ENCODE assay signal across 8 cellular contexts in the genomic region with DNA sequence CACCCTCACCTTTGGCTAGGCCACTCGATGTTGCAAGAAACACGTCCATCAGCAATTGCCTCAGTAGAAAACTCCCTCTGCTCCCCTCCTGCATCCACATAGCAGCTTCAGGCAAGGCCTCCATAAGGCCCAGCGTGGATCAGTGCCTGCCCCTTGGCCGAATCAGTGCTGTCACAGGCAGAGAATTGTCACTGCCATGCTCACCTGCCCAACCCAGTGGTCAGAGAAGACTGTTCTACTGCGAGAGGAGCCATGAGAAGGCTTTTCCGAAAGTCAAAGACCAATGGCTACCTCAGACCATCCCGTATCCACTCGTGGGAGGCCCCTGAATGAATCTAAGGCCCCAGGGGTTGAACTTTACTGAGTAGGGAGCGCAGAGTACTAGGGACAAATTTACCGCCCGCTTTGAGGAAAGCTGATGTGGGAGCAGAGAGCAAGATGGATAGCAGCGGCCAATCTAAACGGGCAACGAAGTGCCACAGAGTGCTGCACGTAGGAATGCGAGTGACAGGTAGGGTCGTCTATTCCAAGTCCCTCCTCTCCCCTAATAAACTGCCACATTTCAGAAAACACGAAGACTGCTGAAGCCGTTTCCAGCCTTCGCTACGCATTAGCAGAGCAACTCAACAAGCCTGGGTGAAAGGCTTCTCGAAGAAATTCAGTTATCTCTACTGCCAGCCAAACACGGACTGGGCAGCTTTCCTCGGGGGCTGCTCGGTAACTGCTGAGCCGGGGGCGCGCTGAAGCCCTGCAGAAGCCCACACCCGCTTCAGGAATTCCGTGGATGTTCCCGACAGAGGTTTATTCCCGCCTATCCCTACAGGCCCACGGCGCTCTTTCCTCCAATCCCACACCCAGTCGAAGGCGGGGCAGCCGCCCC. TPM values are rescaled to one million over a fixed set of nuclear protein-coding genes. Genes with fewer than 3 reads are reported as not detected.
DNase-seq lines count a peak whose midpoint lies in the region; ATAC-seq, FAIRE-seq and TF ChIP-seq lines count a peak whose summit lies in the region.

No MANE protein-coding gene starts in this region.

- no peak for ATAC-seq in activated naive CD4-positive, alpha-beta T cell treated with anti-CD3 and anti-CD28 coated beads, Interleukin-2, amount 50 U/mL, for 72 hours

- H3K9me3 Mint-ChIP-seq in activated naive CD4-positive, alpha-beta T cell treated with anti-CD3 and anti-CD28 coated beads, Interleukin-2, amount 50 U/mL, for 72 hours: peaks cover 0 to 5% of the 10 kb centered on the region in 2 donors
- no peaks in the 10 kb centered on the region for H3K9me3 Mint-ChIP-seq in progenitor cell of endocrine pancreas (ENCODE audit: low read depth)

- TF ChIP-seq CTCF in cardiac muscle cell (IDR thresholded peaks at IDR 0.05; ENCODE audit: low read depth, low read length) (no peak), progenitor cell of endocrine pancreas (IDR thresholded peaks at IDR 0.05; ENCODE audit: unreplicated experiment) (no peak), D721Med (IDR thresholded peaks at IDR 0.05; ENCODE audit: insufficient read depth, missing control alignments) (no peak)

- peak overlapping the region; percentile 83 for H3K27ac ChIP-seq in cardiac muscle cell

- peaks cover 16% of the 10 kb centered on the region for H3K4me1 ChIP-seq in cardiac muscle cell (ENCODE audit: low read depth)

- no peak for FAIRE-seq in D721Med (lab: Jason Lieb, UNC)

- peak overlapping the region; percentile 89 to 93 for H3K27ac Mint-ChIP-seq in activated naive CD4-positive, alpha-beta T cell treated with anti-CD3 and anti-CD28 coated beads, Interleukin-2, amount 50 U/mL, for 72 hours
- peak overlapping the region; percentile 98 for H3K27ac Mint-ChIP-seq in progenitor cell of endocrine pancreas

- no peaks in the 10 kb centered on the region for H3K9me3 ChIP-seq in cardiac muscle cell (ENCODE audit: low read depth)

- H3K27me3 Mint-ChIP-seq in progenitor cell of endocrine pancreas: no peaks in the 10 kb centered on the region

- H3K4me3 Mint-ChIP-seq in progenitor cell of endocrine pancreas (ENCODE audit: low read depth): peak overlapping the region; percentile 89

- no peaks in the 10 kb centered on the region for H3K36me3 ChIP-seq in cardiac muscle cell

- DNase-seq in NCI-H1417 (lab: John Stamatoyannopoulos, UW): peak in 2 of 3 experiments; percentile 70 to 76
- DNase-seq in NCI-H1417 treated with DMSO at 0.1 percent for 48 hours (lab: John Stamatoyannopoulos, UW): no peak
- DNase-seq in MV-4-11 (lab: John Stamatoyannopoulos, UW): peak; percentile 15
- peak in 1 of 2 donors; percentile 6 for DNase-seq in activated naive CD4-positive, alpha-beta T cell treated with anti-CD3 and anti-CD28 coated beads, Interleukin-2, amount 50 U/mL, for 72 hours (ENCODE audit: low spot score in 2 of 2)
- peak; percentile 80 to 88 for DNase-seq in cardiac muscle cell (ENCODE audit: low read depth in 1 of 2, low spot score in 1 of 2)
- DNase-seq in progenitor cell of endocrine pancreas (ENCODE audit: low spot score, unreplicated experiment): no peak
- DNase-seq in islet precursor cell: no peak
- no peak for DNase-seq in D721Med (ENCODE audit: insufficient read length, low spot score)

- H3K36me3 Mint-ChIP-seq in activated naive CD4-positive, alpha-beta T cell treated with anti-CD3 and anti-CD28 coated beads, Interleukin-2, amount 50 U/mL, for 72 hours: peaks cover 16 to 29% of the 10 kb centered on the region in 2 donors
- H3K36me3 Mint-ChIP-seq in progenitor cell of endocrine pancreas (ENCODE audit: insufficient read depth): peaks cover 3% of the 10 kb centered on the region

- peak overlapping the region; percentile 66 for H3K4me3 ChIP-seq in cardiac muscle cell

- H3K27me3 ChIP-seq in cardiac muscle cell: no peaks in the 10 kb centered on the region

- peaks cover 12% of the 10 kb centered on the region for H3K4me1 Mint-ChIP-seq in progenitor cell of endocrine pancreas (ENCODE audit: low read depth)

RNA-seq across cellular contexts. Expression of a gene that starts 1.0 kb away (rescaled TPM):
- total RNA-seq in activated naive CD4-positive, alpha-beta T cell treated with anti-CD3 and anti-CD28 coated beads, Interleukin-2, amount 50 U/mL, for 72 hours: 10 to 100 TPM; 50.6 to 51.6 TPM
- total RNA-seq in cardiac muscle cell (52.1 and 68.0 TPM in 2 replicates), progenitor cell of endocrine pancreas (40.8 and 42.2 TPM in 2 replicates)
- 31.1 and 33.5 TPM in 2 replicates for polyA plus RNA-seq in cardiac muscle cell

Comparison
In these comparisons a context has a peak if more than half of its experiments do, and no peak if none do; other contexts are left out.
1. DNase-seq: peak in NCI-H1417 (2 of 3), MV-4-11 (single experiment) and cardiac muscle cell (2 of 2); none in NCI-H1417 treated with DMSO at 0.1 percent for 48 hours (single experiment), progenitor cell of endocrine pancreas (single experiment), islet precursor cell (single experiment) and D721Med (single experiment).